In genomic region chr10:117320050-117320665, GRCh38 we compare ENCODE assay signal across 8 cellular contexts. TPM values are rescaled to one million over a fixed set of nuclear protein-coding genes. Genes with fewer than 3 reads are reported as not detected.
DNase-seq lines count a peak whose midpoint lies in the region; ATAC-seq, FAIRE-seq and TF ChIP-seq lines count a peak whose summit lies in the region.

No MANE protein-coding gene starts in this region.

- H3K9ac ChIP-seq in keratinocyte (ENCODE audit: control insufficient read depth, extremely low read depth, insufficient read depth, low read length), result no peak overlapping the region

- no peak for TF ChIP-seq POLR2A in gastrocnemius medialis (IDR thresholded peaks at IDR 0.05)

- H3K4me3 ChIP-seq in keratinocyte (ENCODE audit: control insufficient read depth in 2 of 3, extremely low read depth in 1 of 3, insufficient read depth in 2 of 3, low read depth in 1 of 3, low read length in 3 of 3) (no peak overlapping the region), gastrocnemius medialis (no peak overlapping the region)

- H3K4me2 ChIP-seq in keratinocyte (ENCODE audit: control insufficient read depth, extremely low read depth, insufficient read depth, low read depth, low read length), result no peak overlapping the region

- in situ Hi-C loops in gastrocnemius medialis (cut with MboI; ENCODE audit: low sequenced_read_pairs in 4 of 4), result no loop called here

- H3K79me2 ChIP-seq in keratinocyte (ENCODE audit: control insufficient read depth, insufficient read depth, low read length), result peaks cover 17% of the 10 kb centered on the region

- DNase-seq in keratinocyte (ENCODE audit: low read depth, low spot score) (no peak), ecto neural progenitor cell (ENCODE audit: low spot score) (no peak), gastrocnemius medialis (no peak), NCI-H2107 (lab: John Stamatoyannopoulos, UW) (no peak)
- no peak for DNase-seq in activated CD8-positive, alpha-beta memory T cell treated with anti-CD3 and anti-CD28 coated beads, Interleukin-2, amount 50 U/mL, for 4 hours

- peak; percentile 64 for ATAC-seq in HG03280 (IDR thresholded peaks at IDR 0.05; ENCODE audit: unreplicated experiment)
- no peak for ATAC-seq in gastrocnemius medialis

- H3K9me3 ChIP-seq in keratinocyte (ENCODE audit: control insufficient read depth, low read depth, low read length) (no peaks in the 10 kb centered on the region), gastrocnemius medialis (no peaks in the 10 kb centered on the region)

- H4K20me1 ChIP-seq in keratinocyte (ENCODE audit: control insufficient read depth, extremely low read depth, insufficient read depth, low read length), result no peaks in the 10 kb centered on the region

- intact Hi-C loops in gastrocnemius medialis (cut with DNase I; ENCODE audit: low total_unique reads), result no loop called here

- FAIRE-seq in G401.6 (lab: Jason Lieb, UNC) (peak; percentile 91), keratinocyte (lab: Jason Lieb, UNC) (peak; percentile 60)

- TF ChIP-seq CTCF in VCaP (conservative IDR thresholded peaks at IDR 0.05), result peak; percentile 72
- TF ChIP-seq CTCF in keratinocyte (optimal IDR thresholded peaks at IDR 0.05 in 1 of 3, IDR thresholded peaks at IDR 0.05 in 1 of 3, conservative IDR thresholded peaks at IDR 0.05 in 1 of 3; ENCODE audit: extremely low read depth in 1 of 3, insufficient read depth in 2 of 3, low read length in 3 of 3), result peak; percentile 22 to 55 (median 45)
- TF ChIP-seq CTCF in gastrocnemius medialis (IDR thresholded peaks at IDR 0.05 in 4 of 5, conservative IDR thresholded peaks at IDR 0.05 in 1 of 5), result peak in 1 of 5 experiments; percentile 18

- no peaks in the 10 kb centered on the region for H3K9me1 ChIP-seq in keratinocyte (ENCODE audit: control insufficient read depth, extremely low read depth, insufficient read depth, low read length)

- H2AFZ ChIP-seq in keratinocyte (ENCODE audit: control insufficient read depth, low read length), result no peak overlapping the region

- H3K27me3 ChIP-seq in keratinocyte (ENCODE audit: control insufficient read depth, extremely low read depth, insufficient read depth, low read length) (no peaks in the 10 kb centered on the region), gastrocnemius medialis (no peaks in the 10 kb centered on the region)

- dilution Hi-C loops in keratinocyte (cut with MboI; ENCODE audit: extremely low pct_ligation_motif_present, low sequenced_read_pairs), result no loop called here

- H3K36me3 ChIP-seq in keratinocyte (ENCODE audit: control insufficient read depth in 2 of 2, extremely low read depth in 1 of 2, insufficient read depth in 2 of 2, low read length in 2 of 2) (no peaks in the 10 kb centered on the region), gastrocnemius medialis (no peaks in the 10 kb centered on the region)

- H3K27ac ChIP-seq in VCaP (no peak overlapping the region), keratinocyte (ENCODE audit: control insufficient read depth, insufficient read depth, low read length) (no peak overlapping the region), gastrocnemius medialis (no peak overlapping the region)

- no peaks in the 10 kb centered on the region for H3K4me1 ChIP-seq in keratinocyte (ENCODE audit: control insufficient read depth, extremely low read depth, insufficient read depth, low read length)
- no peaks in the 10 kb centered on the region for H3K4me1 ChIP-seq in gastrocnemius medialis

RNA-seq across cellular contexts. Expression of gene PDZD8, which starts 55.1 kb away (rescaled TPM):
- 17.6 to 30.7 TPM (median 24.3 TPM) in 3 replicates for polyA plus RNA-seq in keratinocyte
- polyA plus RNA-seq in keratinocyte (2011; ENCODE audit: low read depth), result 30.8 TPM
- polyA plus RNA-seq in keratinocyte (2011; cell fraction: cytosol; rRNA removed), result 15.8 and 27.3 TPM in 2 replicates
- 25.9 and 31.7 TPM in 2 replicates for polyA plus RNA-seq in keratinocyte (2011; cell fraction: nucleus; rRNA removed)
- 16.3 and 23.7 TPM in 2 replicates for polyA plus RNA-seq in keratinocyte (2012; ENCODE audit: low replicate concordance)
- 19.2 to 106 TPM (median 63.8 TPM) in 3 replicates for polyA minus RNA-seq in keratinocyte
- 34.1 TPM for polyA minus RNA-seq in keratinocyte (2011; cell fraction: cytosol; rRNA and poly(A)+ RNA removed)
- 60.1 and 141 TPM in 2 replicates for polyA minus RNA-seq in keratinocyte (2011; cell fraction: nucleus; rRNA and poly(A)+ RNA removed)
- 10 to 100 TPM; 15.9 to 25.0 (median 18.1) TPM for total RNA-seq in gastrocnemius medialis
